In the genomic region with DNA sequence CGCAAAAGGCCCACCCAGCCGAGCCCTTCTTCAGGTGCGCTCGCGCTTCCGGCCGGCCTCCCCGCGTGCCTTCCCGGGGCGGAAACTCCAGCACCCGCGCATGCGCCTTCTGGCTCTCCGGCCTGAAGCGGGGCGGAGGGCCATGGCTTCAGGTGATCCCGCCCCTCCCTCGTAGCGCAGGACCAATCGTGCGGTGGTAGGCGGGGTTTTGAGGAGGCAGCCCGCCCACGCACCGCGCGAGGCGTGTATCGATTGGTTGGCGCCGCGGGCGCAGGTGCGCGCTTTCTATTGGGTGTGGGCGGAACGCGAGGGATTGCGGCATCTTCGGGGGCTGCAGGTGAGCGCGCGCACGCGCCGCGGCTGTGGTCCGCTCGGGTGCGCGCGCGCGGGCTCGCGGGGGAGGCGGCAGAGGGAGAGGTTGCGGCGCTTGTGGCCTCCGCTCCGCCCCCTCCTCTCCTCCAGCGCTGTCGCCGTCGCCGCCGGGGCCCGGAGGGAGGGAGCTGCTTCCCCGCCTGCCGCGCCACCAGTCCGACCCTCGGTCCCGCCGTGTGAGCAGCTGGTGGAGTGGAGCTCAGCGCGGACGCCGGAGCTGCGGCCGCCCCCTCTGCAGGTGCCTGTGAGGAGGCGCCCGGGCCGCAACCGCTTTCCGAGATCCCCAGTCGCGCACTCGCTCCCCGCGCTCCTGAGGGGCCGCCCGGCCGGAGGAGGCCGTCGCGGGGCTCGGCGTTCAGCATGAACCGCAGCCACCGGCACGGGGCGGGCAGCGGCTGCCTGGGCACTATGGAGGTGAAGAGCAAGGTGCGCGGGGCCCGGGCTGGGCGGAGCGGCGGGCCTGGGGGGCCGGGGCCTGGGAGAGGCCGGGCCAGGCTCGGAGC, we compare ENCODE assay signal across 8 cellular contexts. TPM values are rescaled to one million over a fixed set of nuclear protein-coding genes. Genes with fewer than 3 reads are reported as not detected.
A peak's percentile ranks its signal among the peaks of the same experiment; 100 is the strongest.
DNase-seq lines count a peak whose midpoint lies in the region; ATAC-seq and TF ChIP-seq lines count a peak whose summit lies in the region.

A gene with protein sequence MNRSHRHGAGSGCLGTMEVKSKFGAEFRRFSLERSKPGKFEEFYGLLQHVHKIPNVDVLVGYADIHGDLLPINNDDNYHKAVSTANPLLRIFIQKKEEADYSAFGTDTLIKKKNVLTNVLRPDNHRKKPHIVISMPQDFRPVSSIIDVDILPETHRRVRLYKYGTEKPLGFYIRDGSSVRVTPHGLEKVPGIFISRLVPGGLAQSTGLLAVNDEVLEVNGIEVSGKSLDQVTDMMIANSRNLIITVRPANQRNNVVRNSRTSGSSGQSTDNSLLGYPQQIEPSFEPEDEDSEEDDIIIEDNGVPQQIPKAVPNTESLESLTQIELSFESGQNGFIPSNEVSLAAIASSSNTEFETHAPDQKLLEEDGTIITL (plus strand): TSS at position 526 of the 875 bp plus-strand sequence. CDS start 207 bp downstream, at position 733.

- H3K27ac ChIP-seq in DND-41 (ENCODE audit: low read length) = peak within 1 kb of the TSS; percentile 45; the same call in 1 of the 2 replicates
- peak within 1 kb of the TSS; percentile 32; the same call in 1 of the 2 replicates for H3K27ac ChIP-seq in KMS-11
- H3K27ac ChIP-seq in esophagus muscularis mucosa (replicated peaks in 1 of 4) = peak within 1 kb of the TSS; percentile 62 to 84 (median 77)
- H3K27ac ChIP-seq in muscle layer of duodenum (ENCODE audit: low read length) = peak within 1 kb of the TSS; percentile 71

- WGBS in esophagus muscularis mucosa = no CpG with 5 or more reads among the region's 114 CpGs

- peaks cover 3% of the 10 kb centered on the region for H3K27me3 ChIP-seq in DND-41 (ENCODE audit: insufficient read depth, low read length, poor library complexity)
- no peaks in the 10 kb centered on the region for H3K27me3 ChIP-seq in KMS-11 (ENCODE audit: insufficient read depth, low read depth)
- H3K27me3 ChIP-seq in esophagus muscularis mucosa = no peaks in the 10 kb centered on the region
- H3K27me3 ChIP-seq in muscle layer of duodenum (ENCODE audit: low read depth, low read length) = no peaks in the 10 kb centered on the region

- H3K36me3 ChIP-seq in DND-41 (ENCODE audit: insufficient read depth, low read length) = no peaks in the 10 kb centered on the region
- H3K36me3 ChIP-seq in KMS-11 (ENCODE audit: insufficient read depth) = no peaks in the 10 kb centered on the region
- H3K36me3 ChIP-seq in esophagus muscularis mucosa = no peaks in the 10 kb centered on the region
- H3K36me3 ChIP-seq in muscle layer of duodenum (ENCODE audit: control insufficient read depth in 1 of 2, insufficient read depth in 2 of 2, low read length in 2 of 2) = no peaks in the 10 kb centered on the region

- H3K9ac ChIP-seq in DND-41 (ENCODE audit: low read depth, low read length) (peak within 1 kb of the TSS; percentile 70), KMS-11 (peak within 1 kb of the TSS; percentile 67; the same call in 1 of the 2 replicates)

- intact Hi-C loops in esophagus muscularis mucosa (cut with DNase I) = no loop called here

- H4K20me1 ChIP-seq in DND-41 (ENCODE audit: insufficient read depth, low read length) (no peaks in the 10 kb centered on the region), KMS-11 (ENCODE audit: insufficient read depth) (no peaks in the 10 kb centered on the region)

- TF ChIP-seq CTCF in DND-41 (IDR thresholded peaks at IDR 0.05; ENCODE audit: borderline replicate concordance, extremely low read depth, low read length, poor library complexity, severe bottlenecking) (no peak), KMS-11 (conservative IDR thresholded peaks at IDR 0.05; ENCODE audit: low read depth, low read length) (no peak), esophagus muscularis mucosa (IDR thresholded peaks at IDR 0.05) (no peak)

- H3K9me3 ChIP-seq in DND-41 (ENCODE audit: insufficient read depth, low read length, severe bottlenecking) (no peaks in the 10 kb centered on the region), esophagus muscularis mucosa (no peaks in the 10 kb centered on the region), muscle layer of duodenum (ENCODE audit: control insufficient read depth in 1 of 2, low read length in 2 of 2) (no peaks in the 10 kb centered on the region)

- no peak for TF ChIP-seq POLR2A in esophagus muscularis mucosa (IDR thresholded peaks at IDR 0.05; ENCODE audit: low read depth)

- peak within 1 kb of the TSS; percentile 59 to 64; a peak in 3 of 4 replicates for H3K4me3 ChIP-seq in DND-41 (ENCODE audit: low read depth in 1 of 2, low read length in 2 of 2)
- no peak within 1 kb of the TSS for H3K4me3 ChIP-seq in KMS-11 (IDR thresholded peaks at IDR 0.05; ENCODE audit: insufficient read depth, low read depth, low read length)
- H3K4me3 ChIP-seq in esophagus muscularis mucosa = peak within 1 kb of the TSS; percentile 76 to 91 (median 84)
- H3K4me3 ChIP-seq in muscle layer of duodenum (ENCODE audit: low read depth in 1 of 2, low read length in 2 of 2) = peak within 1 kb of the TSS; percentile 67 to 91

- peaks cover 20% of the 10 kb centered on the region for H3K4me1 ChIP-seq in DND-41 (ENCODE audit: insufficient read depth, low read length)
- H3K4me1 ChIP-seq in KMS-11 (ENCODE audit: low read depth, poor library complexity, severe bottlenecking) = peaks cover 25% of the 10 kb centered on the region
- H3K4me1 ChIP-seq in esophagus muscularis mucosa = peaks cover 17 to 23% (median 20%) of the 10 kb centered on the region in 4 donors
- peaks cover 0 to 11% of the 10 kb centered on the region in 2 donors for H3K4me1 ChIP-seq in muscle layer of duodenum (ENCODE audit: control insufficient read depth in 1 of 2, insufficient read depth in 2 of 2, low read length in 2 of 2)

- DNase-seq in DND-41 (peak; percentile 95), esophagus muscularis mucosa (ENCODE audit: extremely low spot score) (peak; percentile 97)
- DNase-seq in activated T-cell treated with anti-CD3 and anti-CD28 coated beads, Interleukin-2, amount 50 U/mL, for 48 hours = peak; percentile 99
- peak; percentile 98 for DNase-seq in stimulated activated CD8-positive, alpha-beta memory T cell treated with anti-CD3 and anti-CD28 coated beads, Interleukin-7, amount 100 ng/mL, for 1 hour (ENCODE audit: low read depth in 2 of 2)

- H3K4me2 ChIP-seq in DND-41 (ENCODE audit: insufficient read depth, low read length) = peak within 1 kb of the TSS; percentile 69
- peak within 1 kb of the TSS; percentile 96 for H3K4me2 ChIP-seq in KMS-11

- 0 out of 2 replicates have a peak, but pooled peaks cover 3% of the 10 kb centered on the region for H3K79me2 ChIP-seq in DND-41 (ENCODE audit: insufficient read depth, low read length)
- H3K79me2 ChIP-seq in KMS-11 (ENCODE audit: insufficient read depth, low read depth) = no peaks in the 10 kb centered on the region; the same call in 1 of the 2 replicates

- TF ChIP-seq EP300 in esophagus muscularis mucosa (IDR thresholded peaks at IDR 0.05) = no peak

- H2AFZ ChIP-seq in DND-41 (ENCODE audit: low read depth, low read length) = peak within 1 kb of the TSS; percentile 70
- H2AFZ ChIP-seq in KMS-11 (ENCODE audit: low read depth) = peak within 1 kb of the TSS; percentile 99

- ATAC-seq in DND-41 (ENCODE audit: insufficient read depth, low read depth) = peak; percentile 93
- peak; percentile 85 for ATAC-seq in GM21825 (IDR thresholded peaks at IDR 0.05; ENCODE audit: unreplicated experiment)

TF ChIP-seq in PFSK-1, 5 proteins besides CTCF, POLR2A, EP300 and RAD21:
- TF ChIP-seq, protein P1, sequence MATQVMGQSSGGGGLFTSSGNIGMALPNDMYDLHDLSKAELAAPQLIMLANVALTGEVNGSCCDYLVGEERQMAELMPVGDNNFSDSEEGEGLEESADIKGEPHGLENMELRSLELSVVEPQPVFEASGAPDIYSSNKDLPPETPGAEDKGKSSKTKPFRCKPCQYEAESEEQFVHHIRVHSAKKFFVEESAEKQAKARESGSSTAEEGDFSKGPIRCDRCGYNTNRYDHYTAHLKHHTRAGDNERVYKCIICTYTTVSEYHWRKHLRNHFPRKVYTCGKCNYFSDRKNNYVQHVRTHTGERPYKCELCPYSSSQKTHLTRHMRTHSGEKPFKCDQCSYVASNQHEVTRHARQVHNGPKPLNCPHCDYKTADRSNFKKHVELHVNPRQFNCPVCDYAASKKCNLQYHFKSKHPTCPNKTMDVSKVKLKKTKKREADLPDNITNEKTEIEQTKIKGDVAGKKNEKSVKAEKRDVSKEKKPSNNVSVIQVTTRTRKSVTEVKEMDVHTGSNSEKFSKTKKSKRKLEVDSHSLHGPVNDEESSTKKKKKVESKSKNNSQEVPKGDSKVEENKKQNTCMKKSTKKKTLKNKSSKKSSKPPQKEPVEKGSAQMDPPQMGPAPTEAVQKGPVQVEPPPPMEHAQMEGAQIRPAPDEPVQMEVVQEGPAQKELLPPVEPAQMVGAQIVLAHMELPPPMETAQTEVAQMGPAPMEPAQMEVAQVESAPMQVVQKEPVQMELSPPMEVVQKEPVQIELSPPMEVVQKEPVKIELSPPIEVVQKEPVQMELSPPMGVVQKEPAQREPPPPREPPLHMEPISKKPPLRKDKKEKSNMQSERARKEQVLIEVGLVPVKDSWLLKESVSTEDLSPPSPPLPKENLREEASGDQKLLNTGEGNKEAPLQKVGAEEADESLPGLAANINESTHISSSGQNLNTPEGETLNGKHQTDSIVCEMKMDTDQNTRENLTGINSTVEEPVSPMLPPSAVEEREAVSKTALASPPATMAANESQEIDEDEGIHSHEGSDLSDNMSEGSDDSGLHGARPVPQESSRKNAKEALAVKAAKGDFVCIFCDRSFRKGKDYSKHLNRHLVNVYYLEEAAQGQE (IDR thresholded peaks at IDR 0.05; ENCODE audit: insufficient read depth in 1 of 2, low read depth in 2 of 2, low read length in 2 of 2) = no peak
- TF ChIP-seq POLR2AphosphoS5 (IDR thresholded peaks at IDR 0.05; ENCODE audit: low read depth, low read length) (peak; percentile 32; the same call in 1 of the 2 replicates), TAF1 (IDR thresholded peaks at IDR 0.05; ENCODE audit: borderline replicate concordance, insufficient read depth, low read length) (0 out of 2 replicates have a peak, but pooled peaks have one; percentile 30), FOXP2 (optimal IDR thresholded peaks at IDR 0.05; ENCODE audit: borderline replicate concordance, extremely low read depth, extremely low read length, insufficient read depth) (peak; percentile 10), SIN3A (IDR thresholded peaks at IDR 0.05; ENCODE audit: borderline replicate concordance, insufficient read depth, low read length) (0 out of 2 replicates have a peak, but pooled peaks have one; percentile 38)

RNA-seq across cellular contexts. Expression of the gene that starts here (rescaled TPM):
- 0.55 TPM for polyA plus RNA-seq in PFSK-1 (2012; ENCODE audit: insufficient read length, low read depth)
- total RNA-seq in esophagus muscularis mucosa = 1 to 10 TPM in 3 of 4 donors, under 1 TPM in 1; 0.99 to 4.2 (median 2.8) TPM
